In genomic region chr17:29149431-29150064, GRCh38 we compare ENCODE assay signal across 8 cellular contexts. TPM values are rescaled to one million over a fixed set of nuclear protein-coding genes. Genes with fewer than 3 reads are reported as not detected.
DNase-seq lines count a peak whose midpoint lies in the region; ATAC-seq and TF ChIP-seq lines count a peak whose summit lies in the region.

No MANE protein-coding gene starts in this region.

- H4K20me1 ChIP-seq in mammary epithelial cell (ENCODE audit: insufficient read depth, low read length): no peaks in the 10 kb centered on the region

- no peaks in the 10 kb centered on the region for H3K36me3 ChIP-seq in mammary epithelial cell (ENCODE audit: insufficient read depth, low read length)
- no peaks in the 10 kb centered on the region for H3K36me3 ChIP-seq in mucosa of descending colon (ENCODE audit: low read depth)

- H3K9ac ChIP-seq in mammary epithelial cell (ENCODE audit: insufficient read depth, low read length): peak overlapping the region; percentile 24

- H3K27ac ChIP-seq in mammary epithelial cell (ENCODE audit: insufficient read depth, low read depth, low read length): peak overlapping the region; percentile 93

- ATAC-seq in mucosa of descending colon: peak; percentile 1
- ATAC-seq in GM18873 (IDR thresholded peaks at IDR 0.05; ENCODE audit: low FRiP score, unreplicated experiment): no peak
- no peak for ATAC-seq in HG03139 (IDR thresholded peaks at IDR 0.05; ENCODE audit: unreplicated experiment)

- no peaks in the 10 kb centered on the region for H3K9me3 ChIP-seq in mammary epithelial cell (replicated peaks; ENCODE audit: insufficient read depth, low read length)
- H3K9me3 ChIP-seq in mucosa of descending colon: no peaks in the 10 kb centered on the region

- H2AFZ ChIP-seq in mammary epithelial cell (ENCODE audit: low read depth, low read length): peak overlapping the region; percentile 35

- CTCF ChIA-PET in mammary epithelial cell (lab: Charles Lee; ENCODE audit: low non-redundant PET): interaction anchor here (0.5 to 2.0 kb wide), 9 partner anchors 30 to 441 kb away, joined by 3 to 24 read pairs (median 5); partner anchors contain the start of gene MYO18A

- intact Hi-C loops in mammary epithelial cell (cut with micrococcal nuclease) (loop anchor here (1.0 to 10.0 kb wide), 5 partner anchors 31 to 435 kb away; partner anchors contain the start of genes GIT1 and MYO18A), mucosa of descending colon (cut with DNase I, micrococcal nuclease) (loop anchor here (5.0 to 10.0 kb wide), 3 partner anchors 33 to 145 kb away; partner anchors contain the start of genes MYO18A (in 1 of the 2) and NUFIP2 (in 1 of the 2))

- in situ Hi-C loops in mammary epithelial cell (cut with MboI; ENCODE audit: low sequenced_read_pairs in 2 of 2): loop anchor here (5.0 to 25.0 kb wide), 3 partner anchors 63 to 413 kb away; partner anchors contain the start of genes ABHD15 (in 1 of the 2) and TP53I13 (in 1 of the 2)

- H3K4me1 ChIP-seq in mammary epithelial cell (ENCODE audit: insufficient read depth, low read length) (peaks cover 83% of the 10 kb centered on the region), mucosa of descending colon (ENCODE audit: low read depth) (peaks cover 14% of the 10 kb centered on the region)

- 4% methylated on average over 5 of the region's 8 CpGs for WGBS in mammary epithelial cell (ENCODE audit: low coverage, missing lambda C conversion rate)

- H3K79me2 ChIP-seq in mammary epithelial cell (ENCODE audit: insufficient read depth, low read length): peaks cover 74% of the 10 kb centered on the region

- H3K4me2 ChIP-seq in mammary epithelial cell (ENCODE audit: insufficient read depth, low read depth, low read length): peak overlapping the region; percentile 82

- no peaks in the 10 kb centered on the region for H3K27me3 ChIP-seq in mammary epithelial cell (ENCODE audit: insufficient read depth, low read length)

- H3K4me3 ChIP-seq in GM12865 (ENCODE audit: low read depth, low read length) (peak overlapping the region; percentile 63), mammary epithelial cell (replicated peaks in 1 of 3; ENCODE audit: insufficient read depth in 1 of 3, low read depth in 2 of 3, low read length in 3 of 3) (peak overlapping the region in 2 of 3 experiments; percentile 20 to 42), mucosa of descending colon (no peak overlapping the region)

- BruUV-seq in mammary epithelial cell (replicated peaks; lab: Mats Ljungman, UMichigan): no TSS peak

- TF ChIP-seq CTCF in GM12865 (IDR thresholded peaks at IDR 0.05; ENCODE audit: insufficient read depth, low read depth, low read length, missing control alignments) (no peak), mammary epithelial cell (conservative IDR thresholded peaks at IDR 0.05 in 1 of 2, IDR thresholded peaks at IDR 0.05 in 1 of 2; ENCODE audit: extremely low read depth in 1 of 2, insufficient read depth in 1 of 2, low read depth in 1 of 2, low read length in 2 of 2) (no peak), mucosa of descending colon (IDR thresholded peaks at IDR 0.05) (no peak)

- dilution Hi-C loops in mammary epithelial cell (cut with HindIII; ENCODE audit: low sequenced_read_pairs): loop anchor here (10.0 kb wide), 3 partner anchors 45 to 285 kb away; no protein-coding TSS in a partner anchor

- DNase-seq in GM12865 (ENCODE audit: low read depth) (peak; percentile 84), MV-4-11 (lab: John Stamatoyannopoulos, UW) (peak; percentile 62), mammary epithelial cell (peak; percentile 87), mucosa of descending colon (peak in 2 of 3 donors; percentile 47 to 63), putamen (ENCODE audit: low spot score) (no peak), GDM1 (lab: John Stamatoyannopoulos, UW) (no peak)

RNA-seq across cellular contexts. Expression of gene MYO18A, which starts 30.6 kb away (rescaled TPM):
- 100 to 1,000 TPM in 1 of 2 donors, 10 to 100 TPM in 1; 62.3 to 102 TPM for total RNA-seq in mammary epithelial cell
- 17.8 TPM for polyA plus RNA-seq in mammary epithelial cell
- 131 TPM for polyA minus RNA-seq in mammary epithelial cell
- 100 to 1,000 TPM in 1 of 3 donors, 10 to 100 TPM in 2; 84.9 to 111 (median 93.3) TPM for total RNA-seq in mucosa of descending colon

Comparison
In these comparisons a context has a peak if more than half of its experiments do, and no peak if none do; other contexts are left out.
1. DNase-seq: peak in GM12865 (single experiment), MV-4-11 (single experiment), mammary epithelial cell (single experiment) and mucosa of descending colon (2 of 3); none in putamen (single experiment) and GDM1 (single experiment).